In genomic region chr14:64746298-64747250, GRCh38 we compare ENCODE assay signal across 15 cellular contexts. TPM values are rescaled to one million over a fixed set of nuclear protein-coding genes. Genes with fewer than 3 reads are reported as not detected.
DNase-seq lines count a peak whose midpoint lies in the region; ATAC-seq and TF ChIP-seq lines count a peak whose summit lies in the region.
"Had no signal": no experiment of that assay in that cellular context is flagged by ENCODE, and none has a peak within 500 bp of the region (broad histone marks: within the 10 kb centered on the region; RNA-seq: fewer than 3 reads in every experiment).

No MANE protein-coding gene starts in this region.

- peaks cover 3% of the 10 kb centered on the region; the same call in 1 of the 2 replicates for H3K4me1 Mint-ChIP-seq in WTC11
- peaks cover 6% of the 10 kb centered on the region for H3K4me1 Mint-ChIP-seq in progenitor cell of endocrine pancreas (ENCODE audit: low read depth)

- no peaks in the 10 kb centered on the region for H3K27me3 ChIP-seq in heart right ventricle
- H3K27me3 ChIP-seq: left lung had no signal

- DNase-seq in AG20443 (ENCODE audit: low spot score), result peak; percentile 33
- no peak for DNase-seq in WTC11 (ENCODE audit: low spot score)
- no peak for DNase-seq in heart right ventricle
- no peak for DNase-seq in progenitor cell of endocrine pancreas (ENCODE audit: low spot score, unreplicated experiment)
- DNase-seq in HuH-7.5 (ENCODE audit: low spot score), result no peak
- DNase-seq in NK-92 (lab: John Stamatoyannopoulos, UW; ENCODE audit: unreplicated experiment), result no peak
- DNase-seq: activated T-cell treated with anti-CD3 and anti-CD28 coated beads, Interleukin-2, amount 50 U/mL, for 48 hours; central memory CD4-positive, alpha-beta T cell; MM.1S; SHP77 treated with DMSO at 0.1 percent for 48 hours; trophoblast cell had no signal

- H3K36me3 Mint-ChIP-seq in WTC11 (peaks cover 46% of the 10 kb centered on the region), progenitor cell of endocrine pancreas (ENCODE audit: insufficient read depth) (peaks cover 6% of the 10 kb centered on the region)

- WGBS in heart right ventricle, 2 donors, result 37 to 53% methylated on average over 12 of the region's 12 CpGs

- intact Hi-C loops in heart right ventricle (cut with DNase I), result no loop called here

- peak overlapping the region in 8 of 10 donors; percentile 17 to 73 (median 44) for H3K27ac ChIP-seq in heart right ventricle
- H3K27ac ChIP-seq: left lung, VCaP had no signal

- H3K4me3 Mint-ChIP-seq in WTC11 (no peak overlapping the region), progenitor cell of endocrine pancreas (ENCODE audit: low read depth) (no peak overlapping the region)

- POLR2A ChIA-PET in WTC11 (lab: Charles Lee), result interaction anchor here (0.7 kb wide), 1 partner anchor 67 kb away, joined by 5 read pairs; no protein-coding TSS in a partner anchor

- no peaks in the 10 kb centered on the region for H3K9me3 ChIP-seq in heart right ventricle
- H3K9me3 ChIP-seq: left lung had no signal

- TF ChIP-seq CTCF in WTC11 (IDR thresholded peaks at IDR 0.05) (no peak), heart right ventricle (IDR thresholded peaks at IDR 0.05) (no peak), progenitor cell of endocrine pancreas (IDR thresholded peaks at IDR 0.05; ENCODE audit: unreplicated experiment) (no peak)

- H3K36me3 ChIP-seq in heart right ventricle, result peaks cover 0 to 73% (median 28%) of the 10 kb centered on the region in 9 donors

- peaks cover 8 to 27% (median 21%) of the 10 kb centered on the region in 9 donors for H3K4me1 ChIP-seq in heart right ventricle

- CTCF ChIA-PET in WTC11 (lab: Charles Lee), result interaction anchor here (0.8 to 1.4 kb wide), 9 partner anchors 10 to 109 kb away, joined by 3 to 9 read pairs (median 3); no protein-coding TSS in a partner anchor

- H3K27ac Mint-ChIP-seq in WTC11 (peak overlapping the region; percentile 89), progenitor cell of endocrine pancreas (peak overlapping the region; percentile 29)

- H3K27me3 Mint-ChIP-seq in WTC11 (ENCODE audit: low read depth) (no peaks in the 10 kb centered on the region), progenitor cell of endocrine pancreas (no peaks in the 10 kb centered on the region)

- H3K4me3 ChIP-seq in heart right ventricle, result no peak overlapping the region
- H3K4me3 ChIP-seq: left lung had no signal

- ATAC-seq in WTC11 (no peak), heart right ventricle (peak; percentile 5 to 45 (median 30)), GM18519 (IDR thresholded peaks at IDR 0.05; ENCODE audit: low FRiP score, unreplicated experiment) (no peak), GM18498 (IDR thresholded peaks at IDR 0.05; ENCODE audit: unreplicated experiment) (no peak)

- H3K9me3 Mint-ChIP-seq in WTC11 (no peaks in the 10 kb centered on the region), progenitor cell of endocrine pancreas (ENCODE audit: low read depth) (no peaks in the 10 kb centered on the region)

TF ChIP-seq in WTC11, 78 proteins besides CTCF, POLR2A, EP300 and RAD21:
- TF ChIP-seq HMGXB4 (CRISPR knock-in tag; IDR thresholded peaks at IDR 0.05) (no peak), TCF7 (CRISPR knock-in tag; IDR thresholded peaks at IDR 0.05; ENCODE audit: low read depth) (no peak), ZNF219 (CRISPR knock-in tag; IDR thresholded peaks at IDR 0.05; ENCODE audit: borderline replicate concordance) (no peak), ATF2 (CRISPR knock-in tag; IDR thresholded peaks at IDR 0.05; ENCODE audit: borderline replicate concordance, low read depth) (no peak), NR1H2 (CRISPR knock-in tag; IDR thresholded peaks at IDR 0.05) (no peak), TEAD1 (CRISPR knock-in tag; IDR thresholded peaks at IDR 0.05) (no peak), SMAD3 (CRISPR knock-in tag; IDR thresholded peaks at IDR 0.05; ENCODE audit: borderline replicate concordance) (no peak), ZMAT4 (CRISPR knock-in tag; IDR thresholded peaks at IDR 0.05) (no peak), TP53 (CRISPR knock-in tag; IDR thresholded peaks at IDR 0.05) (no peak), ZNF416 (CRISPR knock-in tag; IDR thresholded peaks at IDR 0.05) (no peak), ZBTB43 (CRISPR knock-in tag; IDR thresholded peaks at IDR 0.05) (no peak), FOXJ3 (CRISPR knock-in tag; IDR thresholded peaks at IDR 0.05; ENCODE audit: borderline replicate concordance) (no peak)
- TF ChIP-seq, protein P1, sequence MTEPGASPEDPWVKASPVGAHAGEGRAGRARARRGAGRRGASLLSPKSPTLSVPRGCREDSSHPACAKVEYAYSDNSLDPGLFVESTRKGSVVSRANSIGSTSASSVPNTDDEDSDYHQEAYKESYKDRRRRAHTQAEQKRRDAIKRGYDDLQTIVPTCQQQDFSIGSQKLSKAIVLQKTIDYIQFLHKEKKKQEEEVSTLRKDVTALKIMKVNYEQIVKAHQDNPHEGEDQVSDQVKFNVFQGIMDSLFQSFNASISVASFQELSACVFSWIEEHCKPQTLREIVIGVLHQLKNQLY (CRISPR knock-in tag; IDR thresholded peaks at IDR 0.05), result no peak
- TF ChIP-seq, protein P2, sequence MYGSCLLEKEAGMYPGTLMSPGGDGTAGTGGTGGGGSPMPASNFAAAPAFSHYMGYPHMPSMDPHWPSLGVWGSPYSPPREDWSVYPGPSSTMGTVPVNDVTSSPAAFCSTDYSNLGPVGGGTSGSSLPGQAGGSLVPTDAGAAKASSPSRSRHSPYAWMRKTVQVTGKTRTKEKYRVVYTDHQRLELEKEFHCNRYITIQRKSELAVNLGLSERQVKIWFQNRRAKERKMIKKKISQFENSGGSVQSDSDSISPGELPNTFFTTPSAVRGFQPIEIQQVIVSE (CRISPR knock-in tag; IDR thresholded peaks at IDR 0.05; ENCODE audit: borderline replicate concordance), result no peak

RNA-seq across cellular contexts. Expression of gene PLEKHG3, which starts 42.4 kb away (rescaled TPM):
- total RNA-seq in WTC11 (2021) (70.6 to 75.3 TPM (median 71.8 TPM) in 3 replicates), heart right ventricle (10 to 100 TPM; 11.2 to 25.5 (median 16.2) TPM), progenitor cell of endocrine pancreas (76.0 and 81.0 TPM in 2 replicates)
- polyA plus RNA-seq in heart right ventricle, result 1 to 10 TPM; 5.0 to 9.4 TPM

Comparison
In these comparisons a context has a peak if more than half of its experiments do, and no peak if none do; other contexts are left out.
1. ATAC-seq: peak in heart right ventricle (8 of 8); none in WTC11 (single experiment), GM18519 (single experiment) and GM18498 (single experiment).